In genomic region chr20:62117658-62118057, GRCh38 we compare ENCODE assay signal across 11 cellular contexts. TPM values are rescaled to one million over a fixed set of nuclear protein-coding genes. Genes with fewer than 3 reads are reported as not detected.
DNase-seq lines count a peak whose midpoint lies in the region; ATAC-seq, FAIRE-seq and TF ChIP-seq lines count a peak whose summit lies in the region.
"Had no signal": no experiment of that assay in that cellular context is flagged by ENCODE, and none has a peak within 500 bp of the region (broad histone marks: within the 10 kb centered on the region; RNA-seq: fewer than 3 reads in every experiment).

No MANE protein-coding gene starts in this region.

- WGBS in GM12878 (ENCODE audit: insufficient coverage, insufficient replicate concordance, low lambda C conversion rate, missing lambda C conversion rate), result 21% methylated on average over 12 of the region's 15 CpGs

- no peak for TF ChIP-seq CTCF in Loucy (conservative IDR thresholded peaks at IDR 0.05; ENCODE audit: low read length)
- no peak for TF ChIP-seq CTCF in GM12878 (IDR thresholded peaks at IDR 0.05 in 2 of 3, conservative IDR thresholded peaks at IDR 0.05 in 1 of 3; ENCODE audit: control insufficient read depth in 2 of 3, extremely low read depth in 1 of 3, insufficient read depth in 1 of 3, low read depth in 3 of 3, low read length in 3 of 3)
- no peak for TF ChIP-seq CTCF in left lung (IDR thresholded peaks at IDR 0.05)
- no peak for TF ChIP-seq CTCF in CD14-positive monocyte (IDR thresholded peaks at IDR 0.05)
- no peak for TF ChIP-seq CTCF in colonic mucosa (IDR thresholded peaks at IDR 0.05)

- POLR2A ChIA-PET in activated CD4-positive, alpha-beta T cell treated with anti-CD3 and anti-CD28 coated beads, Interleukin-2, amount 10 ng/mL, durations not matched to agents 7 days and 5 days (lab: Charles Lee), result no interaction called here
- POLR2A ChIA-PET in GM12878 (lab: Charles Lee), result no interaction called here

- H3K27me3 ChIP-seq in Loucy (ENCODE audit: insufficient read depth, low read length, poor library complexity, severe bottlenecking) (no peaks in the 10 kb centered on the region), GM12878 (replicated peaks in 1 of 2; ENCODE audit: control insufficient read depth in 2 of 2, insufficient read depth in 2 of 2, low read length in 1 of 2) (no peaks in the 10 kb centered on the region), left lung (peaks cover 0 to 59% of the 10 kb centered on the region in 2 donors), colonic mucosa (no peaks in the 10 kb centered on the region)

- H3K27me3 Mint-ChIP-seq in activated CD4-positive, alpha-beta T cell treated with anti-CD3 and anti-CD28 coated beads, Interleukin-2, amount 10 ng/mL, durations not matched to agents 7 days and 5 days, result no peaks in the 10 kb centered on the region
- peaks cover 17 to 43% (median 22%) of the 10 kb centered on the region in 3 donors for H3K27me3 Mint-ChIP-seq in CD14-positive monocyte (ENCODE audit: low read depth in 3 of 3)

- peaks cover 2% of the 10 kb centered on the region; the same call in 1 of the 2 replicates for H3F3A ChIP-seq in Loucy (ENCODE audit: low read depth)

- TF ChIP-seq EP300 in GM12878 (IDR thresholded peaks at IDR 0.05; ENCODE audit: borderline replicate concordance in 1 of 2, control insufficient read depth in 1 of 2, low read depth in 2 of 2, low read length in 2 of 2), result no peak

- no peaks in the 10 kb centered on the region for H3K9me3 ChIP-seq in Loucy (ENCODE audit: insufficient read depth, low read depth, low read length)
- peaks cover 7% of the 10 kb centered on the region; the same call in 1 of the 3 replicates for H3K9me3 ChIP-seq in GM12878 (replicated peaks; ENCODE audit: control insufficient read depth, insufficient read depth, low read length)
- peaks cover 0 to 16% of the 10 kb centered on the region in 2 donors for H3K9me3 ChIP-seq in left lung
- H3K9me3 ChIP-seq in colonic mucosa, result no peaks in the 10 kb centered on the region

- no peak overlapping the region for H2AFZ ChIP-seq in Loucy (ENCODE audit: low read length)
- H2AFZ ChIP-seq in GM12878 (ENCODE audit: control insufficient read depth, low read depth, low read length), result no peak overlapping the region

- H3K36me3 Mint-ChIP-seq in activated CD4-positive, alpha-beta T cell treated with anti-CD3 and anti-CD28 coated beads, Interleukin-2, amount 10 ng/mL, durations not matched to agents 7 days and 5 days (ENCODE audit: low read depth), result peaks cover 3% of the 10 kb centered on the region
- no peaks in the 10 kb centered on the region for H3K36me3 Mint-ChIP-seq in CD14-positive monocyte
- H3K36me3 Mint-ChIP-seq: mesothelial cell of epicardium had no signal

- no peaks in the 10 kb centered on the region for H3K9me2 ChIP-seq in Loucy (replicated peaks; ENCODE audit: low read depth, low read length)

- RAD21 ChIA-PET in GM12878 (lab: Charles Lee; ENCODE audit: unreplicated experiment), result no interaction called here

- peak overlapping the region; percentile 69 for H3K9ac ChIP-seq in Loucy (ENCODE audit: low read depth, low read length, poor library complexity, severe bottlenecking)
- H3K9ac ChIP-seq in GM12878 (ENCODE audit: control insufficient read depth, insufficient read depth, low read length), result no peak overlapping the region
- H3K9ac ChIP-seq in colonic mucosa (ENCODE audit: low read depth in 2 of 2, low read length in 2 of 2), result no peak overlapping the region

- H3K4me2 ChIP-seq in Loucy (ENCODE audit: low read depth, low read length, poor library complexity, severe bottlenecking) (peak overlapping the region; percentile 71), GM12878 (ENCODE audit: control insufficient read depth, insufficient read depth) (no peak overlapping the region)

- no peak overlapping the region for H3K4me3 Mint-ChIP-seq in activated CD4-positive, alpha-beta T cell treated with anti-CD3 and anti-CD28 coated beads, Interleukin-2, amount 10 ng/mL, durations not matched to agents 7 days and 5 days
- H3K4me3 Mint-ChIP-seq in CD14-positive monocyte, result peak overlapping the region in 1 of 2 donors; percentile 30
- H3K4me3 Mint-ChIP-seq: mesothelial cell of epicardium had no signal

- no peaks in the 10 kb centered on the region for H3K36me3 ChIP-seq in Loucy (ENCODE audit: insufficient read depth, low read length)
- no peaks in the 10 kb centered on the region for H3K36me3 ChIP-seq in GM12878 (ENCODE audit: control insufficient read depth in 2 of 2, insufficient read depth in 2 of 2, low read length in 1 of 2)
- no peaks in the 10 kb centered on the region for H3K36me3 ChIP-seq in left lung
- no peaks in the 10 kb centered on the region for H3K36me3 ChIP-seq in colonic mucosa

- TF ChIP-seq POLR2A in GM12878 (IDR thresholded peaks at IDR 0.05; ENCODE audit: low read depth, low read length), result no peak

- in situ Hi-C loops in GM12878 (cut with MboI), result no loop called here

- H3K79me2 ChIP-seq in Loucy (ENCODE audit: insufficient read depth, low read length), result peaks cover 11% of the 10 kb centered on the region; the same call in 1 of the 2 replicates
- peaks cover 2% of the 10 kb centered on the region for H3K79me2 ChIP-seq in GM12878 (ENCODE audit: control insufficient read depth, insufficient read depth, low read length)

- DNase-seq in activated CD4-positive, alpha-beta T cell treated with anti-CD3 and anti-CD28 coated beads, Interleukin-2, amount 10 ng/mL, durations not matched to agents 7 days and 5 days, result peak; percentile 83
- DNase-seq in GM12878 (ENCODE audit: low read depth, low spot score), result no peak
- DNase-seq in stimulated activated CD8-positive, alpha-beta memory T cell treated with anti-CD3 and anti-CD28 coated beads, Interleukin-12 subunit alpha, Interleukin-12 subunit beta, amount 100 ng/mL, for 1 hour (ENCODE audit: low read depth), result peak; percentile 58
- no peak for DNase-seq in left lung
- no peak for DNase-seq in LoVo (ENCODE audit: low spot score)
- DNase-seq in CD14-positive monocyte (ENCODE audit: low spot score), result no peak
- no peak for DNase-seq in colonic mucosa

- CTCF ChIA-PET in activated CD4-positive, alpha-beta T cell treated with anti-CD3 and anti-CD28 coated beads, Interleukin-2, amount 10 ng/mL, durations not matched to agents 7 days and 5 days (lab: Charles Lee), result interaction anchor here (0.7 to 1.6 kb wide), 3 partner anchors 18 to 858 kb away, joined by 3 read pairs; no protein-coding TSS in a partner anchor
- CTCF ChIA-PET in GM12878 (lab: Yijun Ruan, JAX), result no interaction called here

- H3K9me3 Mint-ChIP-seq in activated CD4-positive, alpha-beta T cell treated with anti-CD3 and anti-CD28 coated beads, Interleukin-2, amount 10 ng/mL, durations not matched to agents 7 days and 5 days, result peaks cover 14% of the 10 kb centered on the region
- H3K9me3 Mint-ChIP-seq in CD14-positive monocyte, result peaks cover 14 to 41% (median 35%) of the 10 kb centered on the region in 7 donors
- H3K9me3 Mint-ChIP-seq: mesothelial cell of epicardium had no signal

- no TSS peak for BruUV-seq in GM12878 (replicated peaks; lab: Mats Ljungman, UMichigan)

- H3K27ac ChIP-seq in GM12878 (ENCODE audit: control insufficient read depth, insufficient read depth) (no peak overlapping the region), left lung (no peak overlapping the region), colonic mucosa (no peak overlapping the region)
- H3K27ac ChIP-seq: RWPE1 had no signal

- peak overlapping the region; percentile 61 for H3K4me3 ChIP-seq in Loucy (ENCODE audit: low read length, poor library complexity, severe bottlenecking)
- H3K4me3 ChIP-seq in GM12878, result no peak overlapping the region
- no peak overlapping the region for H3K4me3 ChIP-seq in left lung
- no peak overlapping the region for H3K4me3 ChIP-seq in colonic mucosa

- intact Hi-C loops in GM12878 (cut with micrococcal nuclease; ENCODE audit: unreplicated experiment) (no loop called here), left lung (cut with DNase I) (no loop called here), CD14-positive monocyte (cut with micrococcal nuclease) (no loop called here), colonic mucosa (cut with DNase I) (no loop called here)

- H3K4me1 ChIP-seq in Loucy (ENCODE audit: insufficient read depth, low read length, poor library complexity, severe bottlenecking) (peaks cover 41% of the 10 kb centered on the region), GM12878 (ENCODE audit: control insufficient read depth, insufficient read depth, low read length) (no peaks in the 10 kb centered on the region; the same call in 1 of the 2 replicates), left lung (peaks cover 0 to 5% of the 10 kb centered on the region in 2 donors), colonic mucosa (no peaks in the 10 kb centered on the region)

- peak overlapping the region; percentile 77 for H3K27ac Mint-ChIP-seq in activated CD4-positive, alpha-beta T cell treated with anti-CD3 and anti-CD28 coated beads, Interleukin-2, amount 10 ng/mL, durations not matched to agents 7 days and 5 days
- H3K27ac Mint-ChIP-seq in CD14-positive monocyte, result no peak overlapping the region
- H3K27ac Mint-ChIP-seq: mesothelial cell of epicardium had no signal

- ATAC-seq in GM12878, result no peak
- no peak for ATAC-seq in left lung

- no peak for TF ChIP-seq RAD21 in GM12878 (IDR thresholded peaks at IDR 0.05; ENCODE audit: insufficient read depth, low read depth, low read length)

- SMC1A ChIA-PET in GM12878 (lab: Charles Lee; ENCODE audit: uncharacterized antibody, unreplicated experiment), result no interaction called here

- no peak for FAIRE-seq in GM12878 (lab: Jason Lieb, UNC)
- FAIRE-seq: astrocyte had no signal

- peaks cover 36% of the 10 kb centered on the region for H3K4me1 Mint-ChIP-seq in activated CD4-positive, alpha-beta T cell treated with anti-CD3 and anti-CD28 coated beads, Interleukin-2, amount 10 ng/mL, durations not matched to agents 7 days and 5 days
- H3K4me1 Mint-ChIP-seq in CD14-positive monocyte, result peaks cover 5% of the 10 kb centered on the region

- H4K20me1 ChIP-seq in Loucy (ENCODE audit: insufficient read depth, low read length, poor library complexity, severe bottlenecking) (no peaks in the 10 kb centered on the region), GM12878 (ENCODE audit: control insufficient read depth, insufficient read depth) (no peaks in the 10 kb centered on the region)

RNA-seq across cellular contexts. Expression of gene LSM14B, which starts 4.6 kb away (rescaled TPM):
- 10 to 100 TPM; 42.6 to 47.1 TPM for total RNA-seq in activated CD4-positive, alpha-beta T cell treated with anti-CD3 and anti-CD28 coated beads, Interleukin-2, amount 10 ng/mL, durations not matched to agents 7 days and 5 days
- total RNA-seq in GM12878 (2013; cell fraction: nucleolus; rRNA removed), result 29.3 TPM in 2 replicates
- 18.0 and 18.9 TPM in 2 replicates for total RNA-seq in GM12878 (2014; rRNA removed)
- 13.3 and 16.2 TPM in 2 replicates for total RNA-seq in GM12878 (2014; rRNA removed; fragmentation: Illumina TruSeq; extraction: Trizol)
- 34.3 and 34.9 TPM in 2 replicates for total RNA-seq in GM12878 (2021)
- 10.6 TPM for polyA plus RNA-seq in GM12878 (2011; ENCODE audit: low read depth)
- polyA plus RNA-seq in GM12878 (2011; rRNA removed), result 25.5 and 33.2 TPM in 2 replicates
- polyA plus RNA-seq in GM12878 (2011; cell fraction: cytosol; rRNA removed), result 30.6 and 42.4 TPM in 2 replicates
- polyA plus RNA-seq in GM12878 (2011; cell fraction: nucleus; rRNA removed), result 49.4 and 55.9 TPM in 2 replicates
- 26.7 and 32.9 TPM in 2 replicates for polyA plus RNA-seq in GM12878 (2012)
- 8.9 and 15.1 TPM in 2 replicates for polyA plus RNA-seq in GM12878 (2014; fragmentation: Illumina TruSeq; extraction: Trizol)
- 1 to 10 TPM in 1 of 2 experiments, under 1 TPM in 1; 0.56 to 1.8 TPM for polyA plus RNA-seq in GM12878 (2014; fragmentation: Nextera tagmentation; extraction: Ambion mirVana)
- 29.6 and 30.3 TPM in 2 replicates for polyA plus RNA-seq in GM12878 (2014; rRNA removed)
- polyA plus RNA-seq in GM12878 (2016; fragmentation: Nextera tagmentation; extraction: Ambion mirVana), result 1 to 10 TPM in 1 of 2 experiments, under 1 TPM in 1; 0.79 to 1.4 TPM
- polyA minus RNA-seq in GM12878 (2011; rRNA and poly(A)+ RNA removed), result 25.7 and 36.1 TPM in 2 replicates
- 15.6 and 16.8 TPM in 2 replicates for polyA minus RNA-seq in GM12878 (2011; cell fraction: cytosol; rRNA and poly(A)+ RNA removed)
- polyA minus RNA-seq in GM12878 (2011; cell fraction: nucleus; rRNA and poly(A)+ RNA removed), result 12.8 and 25.0 TPM in 2 replicates
- 10 to 100 TPM; 36.0 to 36.2 TPM for total RNA-seq in left lung
- 1 to 10 TPM; 1.0 to 1.4 TPM for polyA plus RNA-seq in CD14-positive monocyte
- 10 to 100 TPM; 38.6 to 38.8 TPM for total RNA-seq in colonic mucosa

RNA-seq across cellular contexts. Expression of gene PSMA7, which starts 25.5 kb away (rescaled TPM):
- total RNA-seq in activated CD4-positive, alpha-beta T cell treated with anti-CD3 and anti-CD28 coated beads, Interleukin-2, amount 10 ng/mL, durations not matched to agents 7 days and 5 days, result 100 to 1,000 TPM; 250 to 306 TPM
- 59.7 and 68.2 TPM in 2 replicates for total RNA-seq in GM12878 (2013; cell fraction: nucleolus; rRNA removed)
- total RNA-seq in GM12878 (2014; rRNA removed) (323 and 324 TPM in 2 replicates), GM12878 (2014; rRNA removed; fragmentation: Illumina TruSeq; extraction: Trizol) (210 and 216 TPM in 2 replicates), GM12878 (2021) (348 and 359 TPM in 2 replicates), left lung (100 to 1,000 TPM; 180 to 296 TPM), colonic mucosa (100 to 1,000 TPM; 164 to 315 TPM)
- 125 TPM for polyA plus RNA-seq in GM12878 (2011; ENCODE audit: low read depth)
- polyA plus RNA-seq in GM12878 (2011; rRNA removed) (273 and 397 TPM in 2 replicates), GM12878 (2014; fragmentation: Illumina TruSeq; extraction: Trizol) (131 and 219 TPM in 2 replicates), GM12878 (2014; fragmentation: Nextera tagmentation; extraction: Ambion mirVana) (100 to 1,000 TPM; 333 to 546 TPM), GM12878 (2014; rRNA removed) (369 and 389 TPM in 2 replicates), GM12878 (2016; fragmentation: Nextera tagmentation; extraction: Ambion mirVana) (100 to 1,000 TPM; 824 to 857 TPM), CD14-positive monocyte (100 to 1,000 TPM; 527 to 668 TPM)
- 444 and 554 TPM in 2 replicates for polyA plus RNA-seq in GM12878 (2011; cell fraction: cytosol; rRNA removed)
- polyA plus RNA-seq in GM12878 (2011; cell fraction: nucleus; rRNA removed), result 378 and 385 TPM in 2 replicates
- 199 and 211 TPM in 2 replicates for polyA plus RNA-seq in GM12878 (2012)
- 170 and 184 TPM in 2 replicates for polyA minus RNA-seq in GM12878 (2011; rRNA and poly(A)+ RNA removed)
- 58.0 and 86.2 TPM in 2 replicates for polyA minus RNA-seq in GM12878 (2011; cell fraction: cytosol; rRNA and poly(A)+ RNA removed)
- polyA minus RNA-seq in GM12878 (2011; cell fraction: nucleus; rRNA and poly(A)+ RNA removed), result 32.9 and 52.9 TPM in 2 replicates

RNA-seq across cellular contexts. Expression of gene SS18L1, which starts 25.9 kb away (rescaled TPM):
- total RNA-seq in activated CD4-positive, alpha-beta T cell treated with anti-CD3 and anti-CD28 coated beads, Interleukin-2, amount 10 ng/mL, durations not matched to agents 7 days and 5 days, result 10 to 100 TPM; 17.3 to 19.7 TPM
- total RNA-seq in GM12878 (2013; cell fraction: nucleolus; rRNA removed), result 55.6 and 59.3 TPM in 2 replicates
- 8.1 and 12.4 TPM in 2 replicates for total RNA-seq in GM12878 (2014; rRNA removed)
- total RNA-seq in GM12878 (2014; rRNA removed; fragmentation: Illumina TruSeq; extraction: Trizol), result 6.1 and 6.6 TPM in 2 replicates
- total RNA-seq in GM12878 (2021), result 10.4 and 11.1 TPM in 2 replicates
- polyA plus RNA-seq in GM12878 (2011; ENCODE audit: low read depth), result 2.8 TPM
- polyA plus RNA-seq in GM12878 (2011; rRNA removed), result 11.7 and 12.1 TPM in 2 replicates
- 8.8 and 17.7 TPM in 2 replicates for polyA plus RNA-seq in GM12878 (2011; cell fraction: cytosol; rRNA removed)
- 46.7 and 57.7 TPM in 2 replicates for polyA plus RNA-seq in GM12878 (2011; cell fraction: nucleus; rRNA removed)
- 6.1 and 8.3 TPM in 2 replicates for polyA plus RNA-seq in GM12878 (2012)
- polyA plus RNA-seq in GM12878 (2014; fragmentation: Illumina TruSeq; extraction: Trizol), result 7.0 and 8.2 TPM in 2 replicates
- polyA plus RNA-seq in GM12878 (2014; fragmentation: Nextera tagmentation; extraction: Ambion mirVana), result 1 to 10 TPM; 1.8 to 2.2 TPM
- 20.0 and 21.8 TPM in 2 replicates for polyA plus RNA-seq in GM12878 (2014; rRNA removed)
- 1 to 10 TPM; 2.4 to 2.8 TPM for polyA plus RNA-seq in GM12878 (2016; fragmentation: Nextera tagmentation; extraction: Ambion mirVana)
- 9.8 and 20.6 TPM in 2 replicates for polyA minus RNA-seq in GM12878 (2011; rRNA and poly(A)+ RNA removed)
- polyA minus RNA-seq in GM12878 (2011; cell fraction: cytosol; rRNA and poly(A)+ RNA removed), result 6.7 and 7.0 TPM in 2 replicates
- 13.2 and 25.6 TPM in 2 replicates for polyA minus RNA-seq in GM12878 (2011; cell fraction: nucleus; rRNA and poly(A)+ RNA removed)
- 10 to 100 TPM; 14.6 to 14.9 TPM for total RNA-seq in left lung
- polyA plus RNA-seq in CD14-positive monocyte, result 1 to 10 TPM in 1 of 2 donors, under 1 TPM in 1; 0.75 to 1.1 TPM
- total RNA-seq in colonic mucosa, result 10 to 100 TPM; 10.1 to 17.7 TPM

RNA-seq across cellular contexts. Expression of gene TAF4, which starts 52.0 kb away (rescaled TPM):
- 10 to 100 TPM; 24.2 to 32.0 TPM for total RNA-seq in activated CD4-positive, alpha-beta T cell treated with anti-CD3 and anti-CD28 coated beads, Interleukin-2, amount 10 ng/mL, durations not matched to agents 7 days and 5 days
- total RNA-seq in GM12878 (2013; cell fraction: nucleolus; rRNA removed), result 31.6 and 34.9 TPM in 2 replicates
- 2.6 and 3.4 TPM in 2 replicates for total RNA-seq in GM12878 (2014; rRNA removed)
- total RNA-seq in GM12878 (2014; rRNA removed; fragmentation: Illumina TruSeq; extraction: Trizol), result 3.7 and 4.2 TPM in 2 replicates
- 16.9 and 19.5 TPM in 2 replicates for total RNA-seq in GM12878 (2021)
- 3.3 TPM for polyA plus RNA-seq in GM12878 (2011; ENCODE audit: low read depth)
- polyA plus RNA-seq in GM12878 (2011; rRNA removed), result 3.4 and 3.5 TPM in 2 replicates
- 4.7 and 5.4 TPM in 2 replicates for polyA plus RNA-seq in GM12878 (2011; cell fraction: cytosol; rRNA removed)
- 9.1 and 18.4 TPM in 2 replicates for polyA plus RNA-seq in GM12878 (2011; cell fraction: nucleus; rRNA removed)
- 8.3 and 9.1 TPM in 2 replicates for polyA plus RNA-seq in GM12878 (2012)
- 10.8 and 11.0 TPM in 2 replicates for polyA plus RNA-seq in GM12878 (2014; fragmentation: Illumina TruSeq; extraction: Trizol)
- polyA plus RNA-seq in GM12878 (2014; fragmentation: Nextera tagmentation; extraction: Ambion mirVana), result 1 to 10 TPM in 1 of 2 experiments, under 1 TPM in 1; 0.39 to 1.0 TPM
- polyA plus RNA-seq in GM12878 (2014; rRNA removed), result 7.7 and 9.1 TPM in 2 replicates
- 1 to 10 TPM; 1.6 to 1.7 TPM for polyA plus RNA-seq in GM12878 (2016; fragmentation: Nextera tagmentation; extraction: Ambion mirVana)
- 2.9 and 4.8 TPM in 2 replicates for polyA minus RNA-seq in GM12878 (2011; rRNA and poly(A)+ RNA removed)
- polyA minus RNA-seq in GM12878 (2011; cell fraction: cytosol; rRNA and poly(A)+ RNA removed), result 14.2 and 18.0 TPM in 2 replicates
- 3.1 and 10.1 TPM in 2 replicates for polyA minus RNA-seq in GM12878 (2011; cell fraction: nucleus; rRNA and poly(A)+ RNA removed)
- total RNA-seq in left lung, result 10 to 100 TPM; 15.2 to 16.1 TPM
- under 1 TPM; 0.48 to 0.99 TPM for polyA plus RNA-seq in CD14-positive monocyte
- total RNA-seq in colonic mucosa, result 10 to 100 TPM; 17.4 to 27.3 TPM

Comparison
In these comparisons a context has a peak if more than half of its experiments do, and no peak if none do; other contexts are left out.
1. DNase-seq: peak in activated CD4-positive, alpha-beta T cell treated with anti-CD3 and anti-CD28 coated beads, Interleukin-2, amount 10 ng/mL, durations not matched to agents 7 days and 5 days (single experiment) and stimulated activated CD8-positive, alpha-beta memory T cell treated with anti-CD3 and anti-CD28 coated beads, Interleukin-12 subunit alpha, Interleukin-12 subunit beta, amount 100 ng/mL, for 1 hour (single experiment); none in GM12878 (single experiment), left lung (0 of 2), LoVo (single experiment), CD14-positive monocyte (single experiment) and colonic mucosa (single experiment).